1 cellular context compared by ENCODE assay signal in the genomic region with DNA sequence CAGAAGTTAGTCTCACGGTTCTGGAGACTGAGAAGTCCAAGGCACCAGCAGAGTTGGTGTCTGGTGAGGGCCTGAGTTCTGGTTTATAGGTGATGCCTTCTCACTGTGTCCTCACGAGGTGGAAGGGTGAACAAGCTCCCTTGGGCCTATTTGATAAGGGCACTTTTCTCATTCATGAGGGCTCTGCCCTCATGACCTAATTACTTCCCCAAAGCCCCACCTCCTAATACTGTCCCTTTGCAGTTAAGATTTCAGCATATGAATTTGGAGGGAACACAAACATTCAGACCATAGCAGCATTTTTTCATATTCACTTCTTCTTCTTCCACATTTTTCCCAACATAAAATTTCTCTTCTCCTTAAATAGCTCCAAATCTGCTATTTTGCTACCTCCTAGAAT.
TF ChIP-seq lines count a peak whose summit lies in the region.

No MANE protein-coding gene starts in this region.

TF ChIP-seq in HepG2, 621 proteins besides CTCF, POLR2A, EP300 and RAD21 (continued from another document):
- TF ChIP-seq ZNF670 (CRISPR knock-in tag; IDR thresholded peaks at IDR 0.05; ENCODE audit: borderline replicate concordance) = no peak
- 0 out of 2 replicates have a peak, but pooled peaks have one; percentile 30 for TF ChIP-seq ZNF564 (CRISPR knock-in tag; IDR thresholded peaks at IDR 0.05)
